Comparison of ENCODE assay signal across 1 cellular context in genomic region chr15:74787251-74788041, GRCh38.
TF ChIP-seq lines count a peak whose summit lies in the region.

No MANE protein-coding gene starts in this region.

TF ChIP-seq in HEK293, 187 proteins besides CTCF, POLR2A, EP300 and RAD21 (continued from another document):
- no peak for TF ChIP-seq BCL11B (tag by site-specific recombination; IDR thresholded peaks at IDR 0.05; ENCODE audit: low read depth)
- TF ChIP-seq ZSCAN30 (tag by site-specific recombination; IDR thresholded peaks at IDR 0.05) = peak; percentile 76
- TF ChIP-seq, protein P1, sequence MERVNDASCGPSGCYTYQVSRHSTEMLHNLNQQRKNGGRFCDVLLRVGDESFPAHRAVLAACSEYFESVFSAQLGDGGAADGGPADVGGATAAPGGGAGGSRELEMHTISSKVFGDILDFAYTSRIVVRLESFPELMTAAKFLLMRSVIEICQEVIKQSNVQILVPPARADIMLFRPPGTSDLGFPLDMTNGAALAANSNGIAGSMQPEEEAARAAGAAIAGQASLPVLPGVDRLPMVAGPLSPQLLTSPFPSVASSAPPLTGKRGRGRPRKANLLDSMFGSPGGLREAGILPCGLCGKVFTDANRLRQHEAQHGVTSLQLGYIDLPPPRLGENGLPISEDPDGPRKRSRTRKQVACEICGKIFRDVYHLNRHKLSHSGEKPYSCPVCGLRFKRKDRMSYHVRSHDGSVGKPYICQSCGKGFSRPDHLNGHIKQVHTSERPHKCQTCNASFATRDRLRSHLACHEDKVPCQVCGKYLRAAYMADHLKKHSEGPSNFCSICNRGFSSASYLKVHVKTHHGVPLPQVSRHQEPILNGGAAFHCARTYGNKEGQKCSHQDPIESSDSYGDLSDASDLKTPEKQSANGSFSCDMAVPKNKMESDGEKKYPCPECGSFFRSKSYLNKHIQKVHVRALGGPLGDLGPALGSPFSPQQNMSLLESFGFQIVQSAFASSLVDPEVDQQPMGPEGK (tag by site-specific recombination; IDR thresholded peaks at IDR 0.05) = peak; percentile 75; the same call in 1 of the 2 replicates
- TF ChIP-seq, protein P2, sequence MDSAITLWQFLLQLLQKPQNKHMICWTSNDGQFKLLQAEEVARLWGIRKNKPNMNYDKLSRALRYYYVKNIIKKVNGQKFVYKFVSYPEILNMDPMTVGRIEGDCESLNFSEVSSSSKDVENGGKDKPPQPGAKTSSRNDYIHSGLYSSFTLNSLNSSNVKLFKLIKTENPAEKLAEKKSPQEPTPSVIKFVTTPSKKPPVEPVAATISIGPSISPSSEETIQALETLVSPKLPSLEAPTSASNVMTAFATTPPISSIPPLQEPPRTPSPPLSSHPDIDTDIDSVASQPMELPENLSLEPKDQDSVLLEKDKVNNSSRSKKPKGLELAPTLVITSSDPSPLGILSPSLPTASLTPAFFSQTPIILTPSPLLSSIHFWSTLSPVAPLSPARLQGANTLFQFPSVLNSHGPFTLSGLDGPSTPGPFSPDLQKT (IDR thresholded peaks at IDR 0.05; ENCODE audit: borderline replicate concordance, low read depth, low read length) = no peak
- TF ChIP-seq ZNF560 (tag by site-specific recombination; IDR thresholded peaks at IDR 0.05; ENCODE audit: borderline replicate concordance) = no peak
- no peak for TF ChIP-seq ZNF561 (tag by site-specific recombination; IDR thresholded peaks at IDR 0.05; ENCODE audit: borderline replicate concordance)
- no peak for TF ChIP-seq ZNF670 (tag by site-specific recombination; IDR thresholded peaks at IDR 0.05; ENCODE audit: low read depth)
- no peak for TF ChIP-seq ZNF624 (tag by site-specific recombination; IDR thresholded peaks at IDR 0.05)
- no peak for TF ChIP-seq ZNF571 (tag by site-specific recombination; IDR thresholded peaks at IDR 0.05)
- TF ChIP-seq ZNF423 (tag by site-specific recombination; IDR thresholded peaks at IDR 0.05) = no peak
- TF ChIP-seq ZNF132 (tag by site-specific recombination; IDR thresholded peaks at IDR 0.05; ENCODE audit: borderline replicate concordance) = no peak
- no peak for TF ChIP-seq REPIN1 (tag by site-specific recombination; IDR thresholded peaks at IDR 0.05; ENCODE audit: low read depth)
- no peak for TF ChIP-seq HOXD13 (CRISPR knock-in tag; IDR thresholded peaks at IDR 0.05; ENCODE audit: borderline replicate concordance)
- TF ChIP-seq ZNF529 (tag by site-specific recombination; IDR thresholded peaks at IDR 0.05; ENCODE audit: insufficient replicate concordance) = no peak
- TF ChIP-seq PBX3 (CRISPR knock-in tag; IDR thresholded peaks at IDR 0.05) = no peak
- TF ChIP-seq ZSCAN16 (tag by site-specific recombination; IDR thresholded peaks at IDR 0.05) = no peak
- no peak for TF ChIP-seq ZNF626 (tag by site-specific recombination; IDR thresholded peaks at IDR 0.05)
- TF ChIP-seq BCL6B (tag by site-specific recombination; IDR thresholded peaks at IDR 0.05) = no peak
- no peak for TF ChIP-seq PRDM6 (tag by site-specific recombination; IDR thresholded peaks at IDR 0.05)
- TF ChIP-seq ZXDB (tag by site-specific recombination; IDR thresholded peaks at IDR 0.05) = peak; percentile 45; the same call in 1 of the 2 replicates
- no peak for TF ChIP-seq ZNF701 (tag by site-specific recombination; IDR thresholded peaks at IDR 0.05)
- no peak for TF ChIP-seq HIC1 (tag by site-specific recombination; IDR thresholded peaks at IDR 0.05)
- no peak for TF ChIP-seq ZNF544 (tag by site-specific recombination; IDR thresholded peaks at IDR 0.05)
- TF ChIP-seq ZNF248 (tag by site-specific recombination; IDR thresholded peaks at IDR 0.05) = no peak
- no peak for TF ChIP-seq ZNF202 (tag by site-specific recombination; IDR thresholded peaks at IDR 0.05; ENCODE audit: borderline replicate concordance)
- no peak for TF ChIP-seq ZNF155 (tag by site-specific recombination; IDR thresholded peaks at IDR 0.05)
- TF ChIP-seq ZNF639 (tag by site-specific recombination; IDR thresholded peaks at IDR 0.05) = no peak
- TF ChIP-seq ZNF133 (tag by site-specific recombination; IDR thresholded peaks at IDR 0.05) = no peak
- TF ChIP-seq ZNF621 (tag by site-specific recombination; IDR thresholded peaks at IDR 0.05) = no peak
- no peak for TF ChIP-seq ZNF837 (tag by site-specific recombination; IDR thresholded peaks at IDR 0.05)
- no peak for TF ChIP-seq ZNF311 (tag by site-specific recombination; IDR thresholded peaks at IDR 0.05; ENCODE audit: borderline replicate concordance)
- 0 out of 2 replicates have a peak, but pooled peaks have one; percentile 91 for TF ChIP-seq ZFHX2 (tag by site-specific recombination; conservative IDR thresholded peaks at IDR 0.05)
- TF ChIP-seq ZNF391 (tag by site-specific recombination; IDR thresholded peaks at IDR 0.05; ENCODE audit: borderline replicate concordance, low read depth) = no peak; the same call in 1 of the 2 replicates
- no peak for TF ChIP-seq ZNF112 (tag by site-specific recombination; IDR thresholded peaks at IDR 0.05)
- TF ChIP-seq MZF1 (tag by site-specific recombination; IDR thresholded peaks at IDR 0.05; ENCODE audit: borderline replicate concordance) = no peak
- TF ChIP-seq BCL11A (tag by site-specific recombination; IDR thresholded peaks at IDR 0.05; ENCODE audit: low read depth) = no peak
- TF ChIP-seq ZNF707 (tag by site-specific recombination; IDR thresholded peaks at IDR 0.05) = no peak
- no peak for TF ChIP-seq ZNF785 (tag by site-specific recombination; IDR thresholded peaks at IDR 0.05)
TF ChIP-seq in HEK293: peak in this region for 39.
